8 cellular contexts compared by ENCODE assay signal in the genomic region with DNA sequence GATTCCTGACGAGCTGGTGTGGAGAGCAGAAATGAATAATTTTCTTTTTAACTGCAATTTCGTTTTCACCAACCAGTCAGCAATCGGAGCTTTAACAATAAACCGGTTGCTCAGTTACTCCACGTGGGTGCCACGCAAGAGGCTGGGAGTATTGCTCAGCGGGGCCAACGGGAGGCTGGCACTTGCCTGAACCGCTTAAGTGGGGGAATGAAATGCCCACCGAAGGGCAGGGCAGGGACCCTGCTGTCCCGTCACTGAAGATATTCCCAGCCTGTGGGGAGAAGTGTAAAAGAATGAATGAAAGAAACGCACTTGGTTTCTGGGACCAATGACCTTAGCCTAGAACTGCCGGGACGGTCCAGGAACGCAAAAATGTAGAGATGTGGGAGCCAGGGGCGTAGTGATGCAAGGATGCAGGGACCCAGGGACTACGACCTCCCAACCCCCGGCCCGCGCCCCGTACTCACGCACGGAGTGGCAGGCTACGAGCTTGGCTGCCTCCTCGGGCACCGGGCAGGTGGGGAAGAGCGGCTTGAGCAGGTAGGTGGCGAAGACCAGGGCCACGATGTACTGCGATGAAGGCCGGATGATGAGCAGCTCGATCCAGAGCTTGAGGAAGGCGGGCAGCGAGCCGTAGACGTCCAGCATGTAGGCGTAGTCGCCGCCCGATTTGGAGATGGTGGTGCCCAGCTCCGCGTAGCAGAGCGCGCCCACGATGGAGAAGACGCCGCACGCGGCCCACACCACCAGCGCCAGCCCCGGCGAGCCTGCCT.
DNase-seq lines count a peak whose midpoint lies in the region; ATAC-seq and TF ChIP-seq lines count a peak whose summit lies in the region.
"Not testable (repeated sequence)": the region's sequence is repeated elsewhere in the genome, so short reads cannot be mapped to it uniquely, and the experiment has no call there.

No MANE protein-coding gene starts in this region.

- H3K4ac ChIP-seq in IMR-90 (ENCODE audit: low read depth, low read length), result peak overlapping the region; percentile 87

- 0% methylated on average over 3 of the region's 52 CpGs; no CpG with 5 or more reads in 1 of the 2 experiments for WGBS in IMR-90 (ENCODE audit: extremely low coverage in 2 of 2, insufficient read length in 1 of 2), 2 experiments

- H3K9ac ChIP-seq in IMR-90 (ENCODE audit: low read depth, low read length) (peak overlapping the region; percentile 95), mucosa of rectum (ENCODE audit: low read depth in 1 of 2, low read length in 2 of 2) (peak overlapping the region; percentile 76 to 79)

- in situ Hi-C loops in IMR-90 (cut with MboI; ENCODE audit: low sequenced_read_pairs); astrocyte of the spinal cord (cut with HindIII; ENCODE audit: low sequenced_read_pairs): not testable (repeated sequence)

- not testable (repeated sequence) for H3K36me3 ChIP-seq in IMR-90 (ENCODE audit: control insufficient read depth, insufficient read depth, low read length); mucosa of rectum (ENCODE audit: control insufficient read depth in 2 of 2, insufficient read depth in 2 of 2, low read length in 2 of 2)

- H2BK15ac ChIP-seq in IMR-90 (ENCODE audit: low read depth, low read length), result not testable (repeated sequence)

- TF ChIP-seq CTCF in AG10803 (conservative IDR thresholded peaks at IDR 0.05; ENCODE audit: low read length); IMR-90 (conservative IDR thresholded peaks at IDR 0.05; ENCODE audit: low read depth, low read length); VCaP (conservative IDR thresholded peaks at IDR 0.05); astrocyte of the spinal cord (IDR thresholded peaks at IDR 0.05; ENCODE audit: low read depth, low read length); foreskin keratinocyte (conservative IDR thresholded peaks at IDR 0.05): not testable (repeated sequence)

- H2BK5ac ChIP-seq in IMR-90 (ENCODE audit: low read depth, low read length, poor library complexity, severe bottlenecking), result peak overlapping the region; percentile 79

- H3K9me3 ChIP-seq in IMR-90 (ENCODE audit: control insufficient read depth, insufficient read depth, low read length); mucosa of rectum (ENCODE audit: control insufficient read depth in 2 of 2, low read length in 2 of 2): not testable (repeated sequence)

- peak overlapping the region; percentile 70 for H3K56ac ChIP-seq in IMR-90 (ENCODE audit: extremely low read depth, insufficient read depth, low read length)

- H2AK9ac ChIP-seq in IMR-90 (replicated peaks; ENCODE audit: low read depth, low read length, poor library complexity), result not testable (repeated sequence)

- TF ChIP-seq POLR2A in IMR-90 (IDR thresholded peaks at IDR 0.05; ENCODE audit: low read depth, low read length), result peak; percentile 78

- intact Hi-C loops in IMR-90 (cut with micrococcal nuclease), result not testable (repeated sequence)

- H4K91ac ChIP-seq in IMR-90 (ENCODE audit: insufficient read depth, low read depth, low read length), result peak overlapping the region; percentile 73

- dilution Hi-C loops in IMR-90 (cut with HindIII; ENCODE audit: low sequenced_read_pairs, unreplicated experiment), result not testable (repeated sequence)

- H2AK5ac ChIP-seq in IMR-90 (ENCODE audit: low read depth, low read length), result peak overlapping the region; percentile 82

- TSS peak; percentile 46 for BruUV-seq in IMR-90 (replicated peaks; lab: Mats Ljungman, UMichigan)

- POLR2A ChIA-PET in IMR-90 (lab: Charles Lee; ENCODE audit: unreplicated experiment), result not testable (repeated sequence)

- peak overlapping the region; percentile 57 to 75; a peak in 2 of 4 replicates for H4K8ac ChIP-seq in IMR-90 (ENCODE audit: low read depth in 2 of 2, low read length in 2 of 2)

- H3K4me1 ChIP-seq in IMR-90 (ENCODE audit: control insufficient read depth, insufficient read depth, low read length); foreskin keratinocyte; mucosa of rectum (ENCODE audit: control insufficient read depth in 2 of 2, insufficient read depth in 2 of 2, low read length in 2 of 2): not testable (repeated sequence)

- H3K4me2 ChIP-seq in IMR-90 (ENCODE audit: low read depth, low read length), result peak overlapping the region; percentile 64

- H4K20me1 ChIP-seq in IMR-90 (ENCODE audit: insufficient read depth, low read length), result peaks cover 37% of the 10 kb centered on the region

- H3K27me3 ChIP-seq in IMR-90 (ENCODE audit: control insufficient read depth, insufficient read depth, low read length); foreskin keratinocyte; mucosa of rectum (ENCODE audit: control insufficient read depth in 2 of 2, insufficient read depth in 2 of 2, low read length in 2 of 2): not testable (repeated sequence)

- TF ChIP-seq RAD21 in IMR-90 (IDR thresholded peaks at IDR 0.05; ENCODE audit: low read length), result not testable (repeated sequence)

- not testable (repeated sequence) for DNase-seq in AG10803 (ENCODE audit: low read depth); IMR-90; astrocyte of the spinal cord (ENCODE audit: low read depth, low spot score); foreskin keratinocyte
- DNase-seq in stimulated activated CD4-positive, alpha-beta T cell treated with anti-CD3 and anti-CD28 coated beads, Interleukin-15, amount 100 ng/mL, for 24 hours, result peak; percentile 35

- H3K23ac ChIP-seq in IMR-90 (ENCODE audit: low read depth, low read length), result peak overlapping the region; percentile 96

- not testable (repeated sequence) for H2BK20ac ChIP-seq in IMR-90 (ENCODE audit: low read depth, low read length)

- H3K9me1 ChIP-seq in IMR-90 (ENCODE audit: insufficient read depth, low read length), result not testable (repeated sequence)

- peak overlapping the region; percentile 50; the same call in 1 of the 2 replicates for H2BK120ac ChIP-seq in IMR-90 (ENCODE audit: low read depth, low read length)

- H3K14ac ChIP-seq in IMR-90 (replicated peaks; ENCODE audit: low read depth, low read length), result peak overlapping the region; percentile 90

- peak overlapping the region; percentile 88 for H2AFZ ChIP-seq in IMR-90 (replicated peaks; ENCODE audit: low read length, poor library complexity)

- peaks cover 4 to 15% of the 10 kb centered on the region in 2 experiments; a peak in 2 of 4 replicates for H3K79me1 ChIP-seq in IMR-90 (ENCODE audit: low read depth in 1 of 2, low read length in 2 of 2)

- peak overlapping the region; percentile 90 for H3K27ac ChIP-seq in IMR-90 (ENCODE audit: insufficient read depth, low read length)
- H3K27ac ChIP-seq in VCaP, result peak overlapping the region; percentile 72
- peak overlapping the region; percentile 92 for H3K27ac ChIP-seq in foreskin keratinocyte
- H3K27ac ChIP-seq in mucosa of rectum (ENCODE audit: low read depth in 2 of 2, low read length in 2 of 2), result peak overlapping the region; percentile 92 to 93

- ATAC-seq in GM21447 (IDR thresholded peaks at IDR 0.05; ENCODE audit: unreplicated experiment) (peak; percentile 12), IMR-90 (ENCODE audit: low read depth) (peak; percentile 2), foreskin keratinocyte (peak; percentile 33)

- H4K5ac ChIP-seq in IMR-90 (ENCODE audit: low read depth, low read length), result peak overlapping the region; percentile 46

- peak overlapping the region; percentile 77 for H3K4me3 ChIP-seq in AG10803 (ENCODE audit: low read length)
- peak overlapping the region; percentile 85 for H3K4me3 ChIP-seq in IMR-90 (ENCODE audit: insufficient read depth, low read depth, low read length)
- H3K4me3 ChIP-seq in astrocyte of the spinal cord (ENCODE audit: low read depth, low read length), result peak overlapping the region; percentile 77
- peak overlapping the region; percentile 81 to 83 for H3K4me3 ChIP-seq in mucosa of rectum (ENCODE audit: low read length in 2 of 2)

- not testable (repeated sequence) for H3K18ac ChIP-seq in IMR-90 (ENCODE audit: low read depth, low read length)

- CTCF ChIA-PET in IMR-90 (lab: Yijun Ruan, JAX), result not testable (repeated sequence)

TF ChIP-seq in IMR-90, 13 proteins besides CTCF, POLR2A, EP300 and RAD21:
- TF ChIP-seq FOS (IDR thresholded peaks at IDR 0.05; ENCODE audit: low read depth, low read length) (0 out of 2 replicates have a peak, but pooled peaks have one; percentile 23), MXI1 (IDR thresholded peaks at IDR 0.05; ENCODE audit: borderline replicate concordance, low read depth, low read length) (peak; percentile 54; the same call in 1 of the 2 replicates)
TF ChIP-seq in IMR-90: peak in this region for 2; not testable (repeated sequence) for 11.
